In the genomic region with DNA sequence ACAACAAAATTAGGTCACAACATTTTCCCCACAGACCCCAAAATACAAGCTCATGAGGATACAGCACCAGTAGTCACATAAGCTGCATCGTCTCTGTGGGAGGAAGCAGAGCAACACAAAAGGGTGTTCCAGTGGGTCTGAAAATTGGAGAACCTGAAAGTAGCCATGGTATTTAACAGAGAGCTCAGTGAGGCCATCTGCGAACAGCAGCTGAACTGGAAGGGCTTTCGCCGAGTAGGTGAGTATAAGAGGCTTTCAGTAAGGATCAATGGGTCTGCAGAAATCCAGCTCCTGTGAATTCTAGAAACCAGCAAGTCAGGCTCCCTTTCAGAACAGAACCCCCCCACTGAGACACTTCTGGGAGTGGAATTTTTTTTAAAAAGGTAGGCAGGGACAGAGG, we compare ENCODE assay signal across 14 cellular contexts.
DNase-seq lines count a peak whose midpoint lies in the region; ATAC-seq and TF ChIP-seq lines count a peak whose summit lies in the region.
"Had no signal": no experiment of that assay in that cellular context is flagged by ENCODE, and none has a peak within 500 bp of the region (broad histone marks: within the 10 kb centered on the region; RNA-seq: fewer than 3 reads in every experiment).

No MANE protein-coding gene starts in this region.

- WGBS in heart left ventricle, 4 donors, result 80 to 87% (median 86%) methylated on average over 4 of the region's 4 CpGs

- peak overlapping the region; percentile 11 for H3K4me2 ChIP-seq in neural progenitor cell
- H3K4me2 ChIP-seq: A549 had no signal

- peaks cover 7% of the 10 kb centered on the region for H3K4me1 Mint-ChIP-seq in neural progenitor cell

- TF ChIP-seq CTCF in WERI-Rb-1 (IDR thresholded peaks at IDR 0.05; ENCODE audit: low read depth, low read length), result no peak
- no peak for TF ChIP-seq CTCF in neural progenitor cell (IDR thresholded peaks at IDR 0.05)
- no peak for TF ChIP-seq CTCF in heart left ventricle (IDR thresholded peaks at IDR 0.05)

- H2AFZ ChIP-seq in neural progenitor cell (replicated peaks), result peak overlapping the region; percentile 1

- H3K79me2 ChIP-seq in neural progenitor cell (ENCODE audit: low read depth), result no peaks in the 10 kb centered on the region

- H3K9me3 Mint-ChIP-seq in neural progenitor cell, result no peaks in the 10 kb centered on the region
- H3K9me3 Mint-ChIP-seq: CD8-positive, alpha-beta T cell had no signal

- H3K27ac ChIP-seq in WERI-Rb-1 (peak overlapping the region; percentile 29), neural progenitor cell (peak overlapping the region; percentile 34), heart left ventricle (no peak overlapping the region)
- H3K27ac ChIP-seq: A549 had no signal

- H3K27me3 ChIP-seq in WERI-Rb-1 (ENCODE audit: insufficient read depth, low read depth, severe bottlenecking), result no peaks in the 10 kb centered on the region
- H3K27me3 ChIP-seq in neural progenitor cell, result no peaks in the 10 kb centered on the region
- no peaks in the 10 kb centered on the region for H3K27me3 ChIP-seq in heart left ventricle

- H3K4me3 Mint-ChIP-seq in neural progenitor cell, result no peak overlapping the region
- H3K4me3 Mint-ChIP-seq: CD8-positive, alpha-beta T cell had no signal

- peaks cover 7% of the 10 kb centered on the region for H3F3A ChIP-seq in neural progenitor cell (ENCODE audit: low read depth)

- H3K27me3 Mint-ChIP-seq in neural progenitor cell (ENCODE audit: insufficient read depth, low read depth), result no peaks in the 10 kb centered on the region

- no peak for TF ChIP-seq POLR2A in heart left ventricle (IDR thresholded peaks at IDR 0.05)

- peaks cover 7% of the 10 kb centered on the region for H3K4me1 ChIP-seq in neural progenitor cell
- H3K4me1 ChIP-seq in heart left ventricle, result peaks cover 0 to 4% (median 0%) of the 10 kb centered on the region in 12 donors
- H3K4me1 ChIP-seq: A549 had no signal

- peak overlapping the region; percentile 1 for H3K27ac Mint-ChIP-seq in neural progenitor cell
- H3K27ac Mint-ChIP-seq: CD8-positive, alpha-beta T cell had no signal

- H3K9ac ChIP-seq in neural progenitor cell, result no peak overlapping the region

- H3K36me3 Mint-ChIP-seq in neural progenitor cell, result no peaks in the 10 kb centered on the region
- H3K36me3 Mint-ChIP-seq: CD8-positive, alpha-beta T cell had no signal

- H4K20me1 ChIP-seq in neural progenitor cell (ENCODE audit: low read depth), result no peaks in the 10 kb centered on the region

- intact Hi-C loops in heart left ventricle (cut with DNase I), result no loop called here

- H3K36me3 ChIP-seq in WERI-Rb-1 (no peaks in the 10 kb centered on the region), neural progenitor cell (no peaks in the 10 kb centered on the region), heart left ventricle (no peaks in the 10 kb centered on the region)

- H3K9me3 ChIP-seq in WERI-Rb-1 (ENCODE audit: severe bottlenecking), result no peaks in the 10 kb centered on the region
- no peaks in the 10 kb centered on the region for H3K9me3 ChIP-seq in neural progenitor cell (ENCODE audit: low read depth)
- no peaks in the 10 kb centered on the region for H3K9me3 ChIP-seq in heart left ventricle
- H3K9me3 ChIP-seq: A549 had no signal

- DNase-seq in CD1c-positive myeloid dendritic cell (ENCODE audit: extremely low spot score), result peak; percentile 24
- peak; percentile 85 for DNase-seq in NCI-H82 (lab: John Stamatoyannopoulos, UW)
- DNase-seq in WERI-Rb-1, result peak; percentile 88
- peak; percentile 70 for DNase-seq in neural progenitor cell (ENCODE audit: low spot score)
- DNase-seq in T-helper 1 cell, result no peak
- DNase-seq in NCI-H2171 treated with DMSO at 0.1 percent for 48 hours (lab: John Stamatoyannopoulos, UW), result no peak
- DNase-seq in kidney glomerular epithelial cell (lab: John Stamatoyannopoulos, UW), result no peak
- no peak for DNase-seq in heart left ventricle
- DNase-seq: CD8-positive, alpha-beta T cell; H7; NCI-H1105 treated with DMSO at 0.1 percent for 48 hours; NCI-H187; PC-3 had no signal

- no peak for ATAC-seq in heart left ventricle
- ATAC-seq: A549; CD8-positive, alpha-beta T cell; PC-3 had no signal

- H3K4me3 ChIP-seq in WERI-Rb-1 (ENCODE audit: low read depth, low read length) (no peak overlapping the region), neural progenitor cell (no peak overlapping the region), heart left ventricle (no peak overlapping the region)
- H3K4me3 ChIP-seq: A549 had no signal

Comparison
In these comparisons a context has a peak if more than half of its experiments do, and no peak if none do; other contexts are left out.
1. DNase-seq: peak in CD1c-positive myeloid dendritic cell (single experiment), NCI-H82 (single experiment), WERI-Rb-1 (single experiment) and neural progenitor cell (single experiment); none in T-helper 1 cell (0 of 5), NCI-H2171 treated with DMSO at 0.1 percent for 48 hours (single experiment), kidney glomerular epithelial cell (single experiment) and heart left ventricle (0 of 5).
2. H3K27ac ChIP-seq: peak in WERI-Rb-1 (single experiment) and neural progenitor cell (single experiment); none in heart left ventricle (0 of 12).